Comparison of ENCODE assay signal across 8 cellular contexts in the genomic region with DNA sequence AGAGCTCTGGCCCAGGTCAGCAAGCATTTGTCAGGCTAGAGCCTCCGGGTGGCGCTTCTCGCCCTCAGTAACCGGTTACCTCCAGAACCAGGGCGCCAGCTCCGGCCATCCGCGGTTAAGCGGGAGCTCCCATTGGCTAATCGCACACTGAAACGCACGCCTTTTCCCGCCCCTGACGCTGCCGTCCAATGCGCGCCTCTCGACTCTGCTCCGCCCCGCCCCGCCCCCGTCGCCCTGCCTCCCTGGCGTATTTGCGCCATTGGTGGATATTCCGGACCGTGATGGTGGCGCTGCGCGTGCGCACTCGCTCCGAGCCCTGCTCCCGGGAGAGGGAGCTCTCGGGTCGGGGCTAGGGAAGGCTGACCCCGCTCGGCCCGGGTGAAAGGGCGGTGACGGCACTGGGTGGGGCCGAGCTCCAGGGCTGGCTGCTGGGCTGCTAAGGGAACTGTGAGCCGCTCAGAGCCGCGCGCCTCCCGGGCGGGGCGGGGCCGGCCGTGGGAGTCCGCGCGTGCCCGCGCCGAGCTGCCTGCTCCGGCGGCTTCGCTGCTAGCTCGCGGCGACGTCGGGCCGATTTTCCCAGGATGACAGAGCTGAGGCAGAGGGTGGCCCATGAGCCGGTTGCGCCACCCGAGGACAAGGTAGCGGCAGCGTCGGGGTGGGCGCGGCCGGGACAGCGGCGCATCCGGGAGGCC. TPM values are rescaled to one million over a fixed set of nuclear protein-coding genes. Genes with fewer than 3 reads are reported as not detected.
DNase-seq lines count a peak whose midpoint lies in the region; ATAC-seq and TF ChIP-seq lines count a peak whose summit lies in the region.

CDS2 (plus strand) TSS at position 497 of the 692 bp plus-strand sequence; CDS start at position 582, 85 bp downstream.

- H3K9me3 ChIP-seq in spleen, result no peaks in the 10 kb centered on the region

- peaks cover 16 to 70% (median 36%) of the 10 kb centered on the region in 6 donors for H3K4me1 ChIP-seq in spleen

- TF ChIP-seq POLR2A in spleen (IDR thresholded peaks at IDR 0.05), result peak in 1 of 3 donors; percentile 85

- H3K27ac ChIP-seq in spleen, result peak within 1 kb of the TSS; percentile 77 to 99 (median 96)

- DNase-seq in AG20443 (ENCODE audit: low spot score), result peak; percentile 99
- DNase-seq in NCI-H345 treated with DMSO at 0.1 percent for 48 hours (lab: John Stamatoyannopoulos, UW; ENCODE audit: unreplicated experiment), result peak; percentile 99
- DNase-seq in activated CD4-positive, CD25-positive, alpha-beta regulatory T cell (lab: John Stamatoyannopoulos, UW), result peak; percentile 99 to 100 (median 100)
- peak; percentile 99 for DNase-seq in central memory CD4-positive, alpha-beta T cell
- peak; percentile 95 for DNase-seq in inferior parietal cortex (ENCODE audit: extremely low spot score)
- peak; percentile 100 for DNase-seq in spleen

- intact Hi-C loops in spleen (cut with DNase I; ENCODE audit: low total_unique reads), result loop anchor here (5.0 kb wide), 1 partner anchor 66 kb away; no protein-coding TSS in a partner anchor

- H3K27me3 ChIP-seq in spleen (replicated peaks in 1 of 7), result no peaks in the 10 kb centered on the region

- peak within 1 kb of the TSS; percentile 52 to 97 (median 76) for H3K4me3 ChIP-seq in spleen

- ATAC-seq in GM19025 (IDR thresholded peaks at IDR 0.05; ENCODE audit: low read depth, unreplicated experiment) (peak; percentile 90), HG03342 (IDR thresholded peaks at IDR 0.05; ENCODE audit: unreplicated experiment) (peak; percentile 89)

- peaks cover 0 to 28% (median 0%) of the 10 kb centered on the region in 6 donors for H3K36me3 ChIP-seq in spleen

- 0 to 1% (median 0%) methylated on average over 3 to 78 of the region's 78 CpGs for WGBS in spleen, 5 donors

- peak; percentile 48 to 90 (median 74) for TF ChIP-seq CTCF in spleen (IDR thresholded peaks at IDR 0.05 in 8 of 11, conservative IDR thresholded peaks at IDR 0.05 in 3 of 11)

RNA-seq across cellular contexts. Expression of gene CDS2, which starts in this region (rescaled TPM):
- total RNA-seq in spleen, result 10 to 100 TPM; 33.1 to 61.8 (median 45.5) TPM
- polyA plus RNA-seq in spleen, result 10 to 100 TPM in 1 of 3 donors, 1 to 10 TPM in 2; 6.9 to 10.7 (median 9.1) TPM

Comparison
In these comparisons a context has a peak if more than half of its experiments do, and no peak if none do; other contexts are left out.
1. Peak in every context shown above with its lines: DNase-seq, ATAC-seq, H3K4me3 ChIP-seq and H3K27ac ChIP-seq.